ENCODE assay signal across 8 cellular contexts in the genomic region with DNA sequence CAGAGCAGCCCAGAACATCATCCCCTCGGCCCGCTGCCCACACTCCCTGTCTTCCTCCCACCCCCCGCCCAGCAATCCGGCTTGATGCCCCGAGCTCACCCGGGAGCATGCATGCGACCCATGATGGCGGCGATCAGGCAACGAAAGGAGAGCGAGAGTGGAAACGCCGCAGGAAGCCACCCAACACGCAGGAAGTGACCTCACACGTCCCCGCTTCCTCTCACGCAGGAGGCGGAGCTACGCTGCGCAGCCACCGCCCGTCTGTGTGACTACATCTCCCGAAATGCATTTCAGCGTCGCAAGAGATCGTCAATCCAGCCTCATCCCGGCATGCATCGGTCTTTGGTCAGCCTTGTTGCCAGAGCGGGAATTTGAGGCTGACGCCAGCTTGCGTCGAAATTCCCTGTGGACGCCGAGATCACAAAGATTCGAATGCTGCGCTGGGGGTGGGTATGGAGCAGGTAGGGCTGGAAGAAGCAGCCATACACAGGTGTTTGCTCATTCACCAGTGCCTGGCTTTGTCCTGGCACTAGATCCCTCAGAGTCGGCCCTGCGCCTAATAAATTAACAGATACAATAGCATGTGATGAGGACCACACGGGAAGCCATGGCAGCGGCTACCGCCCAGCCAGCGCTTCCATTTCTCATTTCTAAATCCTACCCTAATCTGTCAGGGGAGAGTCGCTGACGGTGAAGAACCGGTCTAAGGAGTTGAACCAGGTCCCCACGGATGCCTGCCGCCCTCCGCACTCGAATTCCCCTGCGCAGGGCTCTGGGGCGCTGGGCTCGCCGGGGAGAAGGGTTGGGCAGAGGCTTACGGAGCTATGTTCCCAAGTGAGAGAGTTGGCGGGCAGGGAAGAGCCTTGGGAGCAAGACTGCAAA. TPM values are rescaled to one million over a fixed set of nuclear protein-coding genes. Genes with fewer than 3 reads are reported as not detected.
DNase-seq lines count a peak whose midpoint lies in the region; ATAC-seq and TF ChIP-seq lines count a peak whose summit lies in the region.

A gene (minus strand): TSS at position 148 of the 882 bp plus-strand sequence. CDS start 26 bp downstream, at position 122.

- H3K27ac ChIP-seq in RWPE1: peak within 1 kb of the TSS; percentile 89

- H3K27ac Mint-ChIP-seq in activated T-helper 17 cell treated with anti-CD3 and anti-CD28 coated beads, Interleukin-2, amount 50 U/mL, for 72 hours: peak within 1 kb of the TSS; percentile 97
- peak within 1 kb of the TSS; percentile 90 to 99 (median 98) for H3K27ac Mint-ChIP-seq in naive thymus-derived CD8-positive, alpha-beta T cell

- peaks cover 61% of the 10 kb centered on the region for H3K36me3 Mint-ChIP-seq in activated T-helper 17 cell treated with anti-CD3 and anti-CD28 coated beads, Interleukin-2, amount 50 U/mL, for 72 hours (ENCODE audit: low read depth)
- H3K36me3 Mint-ChIP-seq in naive thymus-derived CD8-positive, alpha-beta T cell: peaks cover 0 to 37% (median 16%) of the 10 kb centered on the region in 3 donors

- H3K4me3 Mint-ChIP-seq in activated T-helper 17 cell treated with anti-CD3 and anti-CD28 coated beads, Interleukin-2, amount 50 U/mL, for 72 hours: peak within 1 kb of the TSS; percentile 99
- peak within 1 kb of the TSS; percentile 97 to 99 (median 98) for H3K4me3 Mint-ChIP-seq in naive thymus-derived CD8-positive, alpha-beta T cell

- peak; percentile 99 for DNase-seq in Daoy (ENCODE audit: low read depth)
- DNase-seq in GOT3 (lab: John Stamatoyannopoulos, UW): peak; percentile 72
- DNase-seq in LNCaP clone FGC (ENCODE audit: low read depth): peak; percentile 98
- peak; percentile 97 for DNase-seq in RWPE1 (ENCODE audit: low spot score)
- peak; percentile 99 for DNase-seq in fibroblast of mammary gland (ENCODE audit: low read depth)
- DNase-seq in naive thymus-derived CD8-positive, alpha-beta T cell: peak; percentile 82 to 96 (median 93)
- DNase-seq in stimulated activated naive CD4-positive, alpha-beta T cell (lab: John Stamatoyannopoulos, UW): peak; percentile 83 to 94 (median 90)

- no peaks in the 10 kb centered on the region for H3K27me3 Mint-ChIP-seq in activated T-helper 17 cell treated with anti-CD3 and anti-CD28 coated beads, Interleukin-2, amount 50 U/mL, for 72 hours
- no peaks in the 10 kb centered on the region for H3K27me3 Mint-ChIP-seq in naive thymus-derived CD8-positive, alpha-beta T cell

- H3K9me3 Mint-ChIP-seq in activated T-helper 17 cell treated with anti-CD3 and anti-CD28 coated beads, Interleukin-2, amount 50 U/mL, for 72 hours: no peaks in the 10 kb centered on the region
- no peaks in the 10 kb centered on the region for H3K9me3 Mint-ChIP-seq in naive thymus-derived CD8-positive, alpha-beta T cell

- POLR2A ChIA-PET in RWPE1 (lab: Yijun Ruan, JAX; ENCODE audit: low non-redundant PET): interaction anchor here (0.6 to 1.1 kb wide), 2 partner anchors 130 to 377 kb away, joined by 4 to 5 read pairs; a partner anchor contains a TSS
- POLR2A ChIA-PET in naive thymus-derived CD8-positive, alpha-beta T cell (lab: Charles Lee): interaction anchor here (0.6 to 1.7 kb wide), 13 partner anchors 10 to 1318 kb away, joined by 3 to 14 read pairs (median 4); a partner anchor contains a TSS

- H3K4me3 ChIP-seq in LNCaP clone FGC (ENCODE audit: low read depth, low read length) (peak within 1 kb of the TSS; percentile 100), fibroblast of mammary gland (ENCODE audit: control insufficient read depth, low read depth, low read length) (peak within 1 kb of the TSS; percentile 99)

- ATAC-seq in activated T-helper 17 cell treated with anti-CD3 and anti-CD28 coated beads, Interleukin-2, amount 50 U/mL, for 72 hours (replicated peaks): peak; percentile 99
- peak; percentile 91 to 95 for ATAC-seq in naive thymus-derived CD8-positive, alpha-beta T cell

- CTCF ChIA-PET in RWPE1 (lab: Yijun Ruan, JAX): interaction anchor here (0.8 kb wide), 1 partner anchor 12 kb away, joined by 3 read pairs; no protein-coding TSS in a partner anchor

- TF ChIP-seq CTCF in LNCaP clone FGC (IDR thresholded peaks at IDR 0.05; ENCODE audit: control insufficient read depth, extremely low read depth, insufficient read depth) (no peak), RWPE1 (conservative IDR thresholded peaks at IDR 0.05; ENCODE audit: low read depth) (no peak), fibroblast of mammary gland (conservative IDR thresholded peaks at IDR 0.05; ENCODE audit: control insufficient read depth, insufficient read depth, low read depth, low read length) (no peak)

- H3K4me1 Mint-ChIP-seq in activated T-helper 17 cell treated with anti-CD3 and anti-CD28 coated beads, Interleukin-2, amount 50 U/mL, for 72 hours: peaks cover 25% of the 10 kb centered on the region
- H3K4me1 Mint-ChIP-seq in naive thymus-derived CD8-positive, alpha-beta T cell: peaks cover 23 to 44% (median 40%) of the 10 kb centered on the region in 4 donors

RNA-seq across cellular contexts. Expression of the gene that starts here (rescaled TPM):
- total RNA-seq in Daoy (2014; rRNA removed; shearing (Covaris generic)): 1,387 and 1,496 TPM in 2 replicates
- total RNA-seq in activated T-helper 17 cell treated with anti-CD3 and anti-CD28 coated beads, Interleukin-2, amount 50 U/mL, for 72 hours: 1,000 to 10,000 TPM; 1,309 to 1,464 TPM
- total RNA-seq in naive thymus-derived CD8-positive, alpha-beta T cell: 1,000 to 10,000 TPM; 2,203 to 2,299 TPM
- polyA plus RNA-seq in naive thymus-derived CD8-positive, alpha-beta T cell: 1,000 to 10,000 TPM; 2,659 to 3,144 (median 3,037) TPM

Comparison
In these comparisons a context has a peak if more than half of its experiments do, and no peak if none do; other contexts are left out.
1. Peak in every context shown above with its lines: DNase-seq, ATAC-seq, H3K4me3 ChIP-seq and H3K27ac ChIP-seq.